8 cellular contexts compared by ENCODE assay signal in the genomic region with DNA sequence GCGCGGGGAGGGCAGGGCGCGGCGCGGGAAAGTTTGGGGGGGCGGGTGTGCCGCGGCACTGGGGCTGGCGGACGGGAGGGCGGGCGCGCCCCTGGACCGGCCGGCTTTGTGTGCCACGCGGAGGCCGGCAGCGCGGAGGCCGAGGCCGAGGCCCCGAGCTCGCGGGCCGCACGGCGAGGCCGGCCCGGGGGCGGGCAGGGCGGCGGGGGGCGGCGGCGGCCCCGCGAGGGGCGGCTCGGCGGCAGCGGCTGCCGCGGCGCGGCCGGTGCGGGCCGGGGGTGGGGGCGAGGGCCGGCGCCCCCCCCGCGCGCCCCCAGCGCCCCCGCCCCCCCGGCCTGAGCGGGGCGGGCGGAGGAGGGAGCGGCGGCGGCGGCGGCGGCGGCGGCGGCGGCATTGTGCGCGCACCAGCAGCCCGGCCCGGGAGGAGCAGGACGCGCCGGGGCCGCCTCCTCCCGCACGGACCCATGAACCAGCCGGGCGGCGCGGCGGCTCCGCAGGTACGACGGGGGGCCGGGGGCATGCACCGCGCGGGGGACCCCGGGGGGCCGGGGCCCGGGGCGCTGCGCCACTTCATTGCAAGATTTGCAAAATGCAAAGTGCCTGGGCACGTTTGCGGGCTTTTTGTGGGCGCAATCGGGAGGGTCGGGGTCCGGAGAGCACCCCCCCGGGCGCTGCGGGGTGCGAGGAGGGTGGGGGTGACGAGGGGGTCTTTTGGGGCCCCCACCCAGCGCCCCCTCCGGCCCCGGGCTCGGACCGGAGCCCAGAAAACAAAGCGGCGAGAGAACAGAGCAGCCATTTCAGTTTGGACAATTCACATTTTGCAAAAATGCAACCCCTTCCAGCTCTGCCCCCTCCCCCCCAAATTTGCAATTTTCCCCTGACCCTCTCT. TPM values are rescaled to one million over a fixed set of nuclear protein-coding genes. Genes with fewer than 3 reads are reported as not detected.
A peak's percentile ranks its signal among the peaks of the same experiment; 100 is the strongest.
DNase-seq lines count a peak whose midpoint lies in the region; ATAC-seq and TF ChIP-seq lines count a peak whose summit lies in the region.

A gene with protein sequence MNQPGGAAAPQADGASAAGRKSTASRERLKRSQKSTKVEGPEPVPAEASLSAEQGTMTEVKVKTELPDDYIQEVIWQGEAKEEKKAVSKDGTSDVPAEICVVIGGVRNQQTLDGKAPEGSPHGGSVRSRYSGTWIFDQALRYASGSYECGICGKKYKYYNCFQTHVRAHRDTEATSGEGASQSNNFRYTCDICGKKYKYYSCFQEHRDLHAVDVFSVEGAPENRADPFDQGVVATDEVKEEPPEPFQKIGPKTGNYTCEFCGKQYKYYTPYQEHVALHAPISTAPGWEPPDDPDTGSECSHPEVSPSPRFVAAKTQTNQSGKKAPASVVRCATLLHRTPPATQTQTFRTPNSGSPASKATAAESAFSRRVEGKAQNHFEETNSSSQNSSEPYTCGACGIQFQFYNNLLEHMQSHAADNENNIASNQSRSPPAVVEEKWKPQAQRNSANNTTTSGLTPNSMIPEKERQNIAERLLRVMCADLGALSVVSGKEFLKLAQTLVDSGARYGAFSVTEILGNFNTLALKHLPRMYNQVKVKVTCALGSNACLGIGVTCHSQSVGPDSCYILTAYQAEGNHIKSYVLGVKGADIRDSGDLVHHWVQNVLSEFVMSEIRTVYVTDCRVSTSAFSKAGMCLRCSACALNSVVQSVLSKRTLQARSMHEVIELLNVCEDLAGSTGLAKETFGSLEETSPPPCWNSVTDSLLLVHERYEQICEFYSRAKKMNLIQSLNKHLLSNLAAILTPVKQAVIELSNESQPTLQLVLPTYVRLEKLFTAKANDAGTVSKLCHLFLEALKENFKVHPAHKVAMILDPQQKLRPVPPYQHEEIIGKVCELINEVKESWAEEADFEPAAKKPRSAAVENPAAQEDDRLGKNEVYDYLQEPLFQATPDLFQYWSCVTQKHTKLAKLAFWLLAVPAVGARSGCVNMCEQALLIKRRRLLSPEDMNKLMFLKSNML (plus strand): TSS at position 393 of the 889 bp plus-strand sequence. CDS start 72 bp downstream, at position 465.

- no peaks in the 10 kb centered on the region for H3K9me3 ChIP-seq in mucosa of descending colon

- peak within 1 kb of the TSS; percentile 90 for H3K4me3 Mint-ChIP-seq in activated B cell treated with CpG ODN at 0.5 μM for 24 hours

- H3K4me1 ChIP-seq in mucosa of descending colon (ENCODE audit: low read depth) (peaks cover 9% of the 10 kb centered on the region), urinary bladder (ENCODE audit: insufficient read depth) (no peaks in the 10 kb centered on the region)

- H3K36me3 Mint-ChIP-seq in activated B cell treated with CpG ODN at 0.5 μM for 24 hours (ENCODE audit: low read depth) = peaks cover 2% of the 10 kb centered on the region

- no peaks in the 10 kb centered on the region for H3K9me3 Mint-ChIP-seq in activated B cell treated with CpG ODN at 0.5 μM for 24 hours

- H3K27ac Mint-ChIP-seq in activated B cell treated with CpG ODN at 0.5 μM for 24 hours = peak within 1 kb of the TSS; percentile 67

- peaks cover 2% of the 10 kb centered on the region for H3K27me3 Mint-ChIP-seq in activated B cell treated with CpG ODN at 0.5 μM for 24 hours

- H3K27ac ChIP-seq in urinary bladder (ENCODE audit: low read depth) = no peak within 1 kb of the TSS

- CTCF ChIA-PET in activated B cell treated with CpG ODN at 0.5 μM for 24 hours (lab: Charles Lee) = interaction anchor here (0.7 to 1.0 kb wide), 2 partner anchors 75 to 601 kb away, joined by 3 read pairs; no protein-coding TSS in a partner anchor

- ATAC-seq in HG03520 (IDR thresholded peaks at IDR 0.05; ENCODE audit: unreplicated experiment) (peak; percentile 46), activated B cell treated with CpG ODN at 0.5 μM for 24 hours (ENCODE audit: low read depth) (peak; percentile 60), mucosa of descending colon (peak; percentile 87), HG03457 (IDR thresholded peaks at IDR 0.05; ENCODE audit: unreplicated experiment) (no peak)

- TF ChIP-seq CTCF in activated B cell treated with CpG ODN at 0.5 μM for 24 hours (IDR thresholded peaks at IDR 0.05) (no peak), epithelial cell of proximal tubule (conservative IDR thresholded peaks at IDR 0.05; ENCODE audit: low read depth, low read length) (no peak), mucosa of descending colon (IDR thresholded peaks at IDR 0.05) (no peak)

- DNase-seq in NCI-H2227 (lab: John Stamatoyannopoulos, UW; ENCODE audit: unreplicated experiment) (peak; percentile 39), NCI-H2227 treated with DMSO at 0.1 percent for 48 hours (lab: John Stamatoyannopoulos, UW) (no peak), activated B cell treated with CpG ODN at 0.5 μM for 24 hours (peak; percentile 37), epithelial cell of proximal tubule (ENCODE audit: low read depth) (no peak), mucosa of descending colon (peak; percentile 38 to 62 (median 47))

- intact Hi-C loops in activated B cell treated with CpG ODN at 0.5 μM for 24 hours (cut with micrococcal nuclease) = loop anchor here (1.0 to 5.0 kb wide), 2 partner anchors 69 to 194 kb away; no protein-coding TSS in a partner anchor
- intact Hi-C loops in mucosa of descending colon (cut with DNase I, micrococcal nuclease) = no loop called here

- H3K36me3 ChIP-seq in mucosa of descending colon (ENCODE audit: low read depth) = no peaks in the 10 kb centered on the region
- no peaks in the 10 kb centered on the region for H3K36me3 ChIP-seq in urinary bladder (ENCODE audit: insufficient read depth)

- peak within 1 kb of the TSS; percentile 83 for H3K4me3 ChIP-seq in epithelial cell of proximal tubule (ENCODE audit: low read depth, low read length)
- H3K4me3 ChIP-seq in mucosa of descending colon = peak within 1 kb of the TSS; percentile 48
- peak within 1 kb of the TSS; percentile 100 for H3K4me3 ChIP-seq in urinary bladder (ENCODE audit: low read depth, low read length)

- H3K4me1 Mint-ChIP-seq in activated B cell treated with CpG ODN at 0.5 μM for 24 hours = peaks cover 6% of the 10 kb centered on the region

- POLR2A ChIA-PET in activated B cell treated with CpG ODN at 0.5 μM for 24 hours (lab: Charles Lee) = interaction anchor here (0.7 kb wide), 1 partner anchor 908 kb away, joined by 4 read pairs; no protein-coding TSS in a partner anchor

- 1% methylated on average over 92 of the region's 117 CpGs for WGBS in urinary bladder

RNA-seq across cellular contexts. Expression of the gene that starts here (rescaled TPM):
- 0.22 and 0.67 TPM in 2 replicates for total RNA-seq in activated B cell treated with CpG ODN at 0.5 μM for 24 hours
- 3.9 and 5.6 TPM in 2 replicates for total RNA-seq in epithelial cell of proximal tubule
- 1 to 10 TPM; 2.7 to 6.2 (median 3.7) TPM for total RNA-seq in mucosa of descending colon
- 7.8 TPM for total RNA-seq in urinary bladder
- 3.0 TPM for polyA plus RNA-seq in urinary bladder

Comparison
In these comparisons a context has a peak if more than half of its experiments do, and no peak if none do; other contexts are left out.
1. DNase-seq: peak in NCI-H2227 (single experiment) and mucosa of descending colon (3 of 3); none in NCI-H2227 treated with DMSO at 0.1 percent for 48 hours (single experiment) and epithelial cell of proximal tubule (single experiment).
2. Peak in DNase-seq and ATAC-seq in activated B cell treated with CpG ODN at 0.5 μM for 24 hours; RNA of the gene not detected or under 1 TPM.
3. H3K4me3 ChIP-seq: peak in every context shown above with its lines; median percentile 100 in urinary bladder; 83 in epithelial cell of proximal tubule; 48 in mucosa of descending colon.